ENCODE assay signal across 20 cellular contexts in the genomic region with DNA sequence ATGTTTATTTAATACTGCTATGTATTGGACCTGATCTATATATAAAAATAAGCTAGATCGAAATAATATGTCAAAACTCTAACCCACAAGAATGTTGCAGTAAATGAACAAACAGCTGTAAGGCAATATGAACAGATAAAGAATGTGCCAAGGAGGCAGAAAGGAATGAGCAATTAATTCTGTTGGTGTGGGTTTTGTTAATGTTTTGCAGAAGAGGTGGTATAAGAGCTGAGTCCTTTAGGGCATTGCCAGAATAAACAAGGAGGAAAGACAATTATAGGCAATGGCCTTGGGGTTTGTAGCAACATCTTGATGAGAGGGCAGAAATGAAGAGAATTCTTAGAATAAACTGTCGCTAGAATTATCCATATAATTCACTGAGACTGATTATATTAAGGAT.
A peak's percentile ranks its signal among the peaks of the same experiment; 100 is the strongest.
DNase-seq lines count a peak whose midpoint lies in the region; ATAC-seq and TF ChIP-seq lines count a peak whose summit lies in the region.
"Had no signal": no experiment of that assay in that cellular context is flagged by ENCODE, and none has a peak within 500 bp of the region (broad histone marks: within the 10 kb centered on the region; RNA-seq: fewer than 3 reads in every experiment).

No MANE protein-coding gene starts in this region.

- no peak overlapping the region for H3K27ac ChIP-seq in GM23338 (ENCODE audit: low read depth)
- H3K27ac ChIP-seq in SK-N-MC: peak overlapping the region; percentile 1; the same call in 1 of the 2 replicates
- no peak overlapping the region for H3K27ac ChIP-seq in right lobe of liver
- H3K27ac ChIP-seq: BLaER1, foreskin keratinocyte, RWPE1, spleen, uterus had no signal

- H3K27me3 ChIP-seq in GM23338 (ENCODE audit: insufficient read depth) (no peaks in the 10 kb centered on the region), right lobe of liver (no peaks in the 10 kb centered on the region)
- H3K27me3 ChIP-seq: BLaER1, foreskin keratinocyte, spleen, uterus had no signal

- no peak overlapping the region for H3K4me3 ChIP-seq in GM23338
- H3K4me3 ChIP-seq in SK-N-MC: no peak overlapping the region
- H3K4me3 ChIP-seq in right lobe of liver: no peak overlapping the region
- H3K4me3 ChIP-seq: BLaER1, spleen, uterus had no signal

- H3K4me1 Mint-ChIP-seq in GM23338: peaks cover 38% of the 10 kb centered on the region
- H3K4me1 Mint-ChIP-seq: activated CD4-positive, alpha-beta T cell treated with anti-CD3 and anti-CD28 coated beads, Interleukin-2, amount 10 ng/mL, durations not matched to agents 24 days and 14 days; naive thymus-derived CD4-positive, alpha-beta T cell had no signal

- no peaks in the 10 kb centered on the region for H3K36me3 ChIP-seq in GM23338 (ENCODE audit: insufficient read depth)
- H3K36me3 ChIP-seq in SK-N-MC (ENCODE audit: insufficient read depth, low read length): no peaks in the 10 kb centered on the region
- no peaks in the 10 kb centered on the region for H3K36me3 ChIP-seq in right lobe of liver
- H3K36me3 ChIP-seq: BLaER1, spleen, uterus had no signal

- no peaks in the 10 kb centered on the region for H3K27me3 Mint-ChIP-seq in GM23338 (ENCODE audit: insufficient read depth, low read depth, poor library complexity)
- H3K27me3 Mint-ChIP-seq: activated CD4-positive, alpha-beta T cell treated with anti-CD3 and anti-CD28 coated beads, Interleukin-2, amount 10 ng/mL, durations not matched to agents 24 days and 14 days; naive thymus-derived CD4-positive, alpha-beta T cell had no signal

- no peaks in the 10 kb centered on the region for H3K9me3 Mint-ChIP-seq in GM23338
- H3K9me3 Mint-ChIP-seq: activated CD4-positive, alpha-beta T cell treated with anti-CD3 and anti-CD28 coated beads, Interleukin-2, amount 10 ng/mL, durations not matched to agents 24 days and 14 days had no signal

- no peak for TF ChIP-seq POLR2A in right lobe of liver (IDR thresholded peaks at IDR 0.05)

- H4K20me1 ChIP-seq in GM23338 (replicated peaks; ENCODE audit: insufficient read depth): no peaks in the 10 kb centered on the region
- H4K20me1 ChIP-seq: BLaER1 had no signal

- H3K27ac Mint-ChIP-seq in GM23338: no peak overlapping the region
- H3K27ac Mint-ChIP-seq: activated CD4-positive, alpha-beta T cell treated with anti-CD3 and anti-CD28 coated beads, Interleukin-2, amount 10 ng/mL, durations not matched to agents 24 days and 14 days; naive thymus-derived CD4-positive, alpha-beta T cell had no signal

- H3K9me3 ChIP-seq in SK-N-MC (ENCODE audit: low read depth, low read length) (no peaks in the 10 kb centered on the region), right lobe of liver (no peaks in the 10 kb centered on the region)
- H3K9me3 ChIP-seq: BLaER1, spleen, uterus had no signal

- no peaks in the 10 kb centered on the region for H3F3A ChIP-seq in GM23338 (replicated peaks; ENCODE audit: low read depth)

- no peak overlapping the region for H2AFZ ChIP-seq in GM23338

- WGBS in right lobe of liver (ENCODE audit: insufficient coverage, low coverage, low lambda C conversion rate, missing lambda C conversion rate): 72% methylated on average over 2 of the region's 2 CpGs

- ATAC-seq in GM23338: no peak
- no peak for ATAC-seq in right lobe of liver
- ATAC-seq: foreskin keratinocyte; naive thymus-derived CD4-positive, alpha-beta T cell had no signal

- H3K9me2 ChIP-seq in GM23338 (ENCODE audit: insufficient read depth): no peaks in the 10 kb centered on the region

- no peak overlapping the region for H3K9ac ChIP-seq in SK-N-MC (ENCODE audit: insufficient read length)
- H3K9ac ChIP-seq: BLaER1 had no signal

- H3K4me1 ChIP-seq in GM23338 (ENCODE audit: insufficient read depth) (peaks cover 36% of the 10 kb centered on the region), right lobe of liver (no peaks in the 10 kb centered on the region)
- H3K4me1 ChIP-seq: BLaER1, foreskin keratinocyte, spleen, uterus had no signal

- peaks cover 6% of the 10 kb centered on the region; the same call in 2 of the 3 replicates for H3K36me3 Mint-ChIP-seq in GM23338 (ENCODE audit: low read depth)
- H3K36me3 Mint-ChIP-seq: naive thymus-derived CD4-positive, alpha-beta T cell had no signal

- TF ChIP-seq CTCF in GM23338 (conservative IDR thresholded peaks at IDR 0.05; ENCODE audit: low read depth in 2 of 2) (no peak), right lobe of liver (IDR thresholded peaks at IDR 0.05) (no peak)

- no peaks in the 10 kb centered on the region for H3K79me2 ChIP-seq in GM23338 (replicated peaks; ENCODE audit: insufficient read depth)

- intact Hi-C loops in right lobe of liver (cut with DNase I): no loop called here

- DNase-seq in GM23338 (ENCODE audit: low spot score) (no peak), SK-N-MC (ENCODE audit: low read depth, low spot score) (peak; percentile 24), glomerular visceral epithelial cell (ENCODE audit: extremely low spot score) (peak; percentile 86), middle frontal gyrus (ENCODE audit: extremely low spot score, low spot score) (no peak), NCI-H446 treated with DMSO at 0.1 percent for 48 hours (lab: John Stamatoyannopoulos, UW) (no peak), right lobe of liver (no peak), anterior cingulate cortex (lab: John Stamatoyannopoulos, UW) (no peak)
- DNase-seq: activated CD4-positive, alpha-beta T cell treated with anti-CD3 and anti-CD28 coated beads, Interleukin-2, amount 10 ng/mL, durations not matched to agents 24 days and 14 days; activated CD8-positive, alpha-beta memory T cell treated with anti-CD3 and anti-CD28 coated beads, Interleukin-2, amount 50 U/mL, for 4 hours; activated effector memory CD4-positive, alpha-beta T cell treated with anti-CD3 and anti-CD28 coated beads, Interleukin-2, amount 50 U/mL, for 16 hours; amygdala; naive thymus-derived CD4-positive, alpha-beta T cell; NCI-H1694 treated with DMSO at 0.1 percent for 48 hours; posterior cingulate gyrus; spleen; stimulated activated CD8-positive, alpha-beta memory T cell treated with anti-CD3 and anti-CD28 coated beads, Interleukin-4, amount 100 ng/mL, for 48 hours; uterus had no signal

- H3K4me2 ChIP-seq in GM23338: 0 out of 2 replicates have a peak overlapping the region, but pooled peaks have one; percentile 5
- H3K4me2 ChIP-seq: BLaER1 had no signal

- H3K4me3 Mint-ChIP-seq in GM23338: no peak overlapping the region
- H3K4me3 Mint-ChIP-seq: activated CD4-positive, alpha-beta T cell treated with anti-CD3 and anti-CD28 coated beads, Interleukin-2, amount 10 ng/mL, durations not matched to agents 24 days and 14 days; naive thymus-derived CD4-positive, alpha-beta T cell had no signal

TF ChIP-seq in GM23338, 12 proteins besides CTCF, POLR2A, EP300 and RAD21 (continues in another document):
- TF ChIP-seq JUNB (IDR thresholded peaks at IDR 0.05; ENCODE audit: unreplicated experiment) (no peak), POLR2AphosphoS5 (IDR thresholded peaks at IDR 0.05; ENCODE audit: low read depth) (no peak), EZH2phosphoT487 (IDR thresholded peaks at IDR 0.05; ENCODE audit: unreplicated experiment) (no peak), EZH2 (IDR thresholded peaks at IDR 0.05; ENCODE audit: low read depth, unreplicated experiment) (no peak), STAT1 (IDR thresholded peaks at IDR 0.05; ENCODE audit: unreplicated experiment) (no peak), ZNF114 (CRISPR knock-in tag; IDR thresholded peaks at IDR 0.05) (no peak), CREB1 (CRISPR knock-in tag; IDR thresholded peaks at IDR 0.05; ENCODE audit: low read depth) (no peak), NANOG (IDR thresholded peaks at IDR 0.05; ENCODE audit: borderline replicate concordance) (no peak)
- TF ChIP-seq, protein P1, sequence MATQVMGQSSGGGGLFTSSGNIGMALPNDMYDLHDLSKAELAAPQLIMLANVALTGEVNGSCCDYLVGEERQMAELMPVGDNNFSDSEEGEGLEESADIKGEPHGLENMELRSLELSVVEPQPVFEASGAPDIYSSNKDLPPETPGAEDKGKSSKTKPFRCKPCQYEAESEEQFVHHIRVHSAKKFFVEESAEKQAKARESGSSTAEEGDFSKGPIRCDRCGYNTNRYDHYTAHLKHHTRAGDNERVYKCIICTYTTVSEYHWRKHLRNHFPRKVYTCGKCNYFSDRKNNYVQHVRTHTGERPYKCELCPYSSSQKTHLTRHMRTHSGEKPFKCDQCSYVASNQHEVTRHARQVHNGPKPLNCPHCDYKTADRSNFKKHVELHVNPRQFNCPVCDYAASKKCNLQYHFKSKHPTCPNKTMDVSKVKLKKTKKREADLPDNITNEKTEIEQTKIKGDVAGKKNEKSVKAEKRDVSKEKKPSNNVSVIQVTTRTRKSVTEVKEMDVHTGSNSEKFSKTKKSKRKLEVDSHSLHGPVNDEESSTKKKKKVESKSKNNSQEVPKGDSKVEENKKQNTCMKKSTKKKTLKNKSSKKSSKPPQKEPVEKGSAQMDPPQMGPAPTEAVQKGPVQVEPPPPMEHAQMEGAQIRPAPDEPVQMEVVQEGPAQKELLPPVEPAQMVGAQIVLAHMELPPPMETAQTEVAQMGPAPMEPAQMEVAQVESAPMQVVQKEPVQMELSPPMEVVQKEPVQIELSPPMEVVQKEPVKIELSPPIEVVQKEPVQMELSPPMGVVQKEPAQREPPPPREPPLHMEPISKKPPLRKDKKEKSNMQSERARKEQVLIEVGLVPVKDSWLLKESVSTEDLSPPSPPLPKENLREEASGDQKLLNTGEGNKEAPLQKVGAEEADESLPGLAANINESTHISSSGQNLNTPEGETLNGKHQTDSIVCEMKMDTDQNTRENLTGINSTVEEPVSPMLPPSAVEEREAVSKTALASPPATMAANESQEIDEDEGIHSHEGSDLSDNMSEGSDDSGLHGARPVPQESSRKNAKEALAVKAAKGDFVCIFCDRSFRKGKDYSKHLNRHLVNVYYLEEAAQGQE (IDR thresholded peaks at IDR 0.05; ENCODE audit: unreplicated experiment): no peak
- TF ChIP-seq, protein P2, sequence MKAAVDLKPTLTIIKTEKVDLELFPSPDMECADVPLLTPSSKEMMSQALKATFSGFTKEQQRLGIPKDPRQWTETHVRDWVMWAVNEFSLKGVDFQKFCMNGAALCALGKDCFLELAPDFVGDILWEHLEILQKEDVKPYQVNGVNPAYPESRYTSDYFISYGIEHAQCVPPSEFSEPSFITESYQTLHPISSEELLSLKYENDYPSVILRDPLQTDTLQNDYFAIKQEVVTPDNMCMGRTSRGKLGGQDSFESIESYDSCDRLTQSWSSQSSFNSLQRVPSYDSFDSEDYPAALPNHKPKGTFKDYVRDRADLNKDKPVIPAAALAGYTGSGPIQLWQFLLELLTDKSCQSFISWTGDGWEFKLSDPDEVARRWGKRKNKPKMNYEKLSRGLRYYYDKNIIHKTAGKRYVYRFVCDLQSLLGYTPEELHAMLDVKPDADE (IDR thresholded peaks at IDR 0.05): no peak

Comparison
In these comparisons a context has a peak if more than half of its experiments do, and no peak if none do; other contexts are left out.
1. DNase-seq: peak in SK-N-MC (single experiment) and glomerular visceral epithelial cell (single experiment); none in GM23338 (single experiment), middle frontal gyrus (single experiment), NCI-H446 treated with DMSO at 0.1 percent for 48 hours (single experiment), right lobe of liver (0 of 3) and anterior cingulate cortex (0 of 58).